In genomic region chr6:42268016-42268834, GRCh38 we compare ENCODE assay signal across 26 cellular contexts.
"Had no signal": no experiment of that assay in that cellular context is flagged by ENCODE, and none has a peak within 500 bp of the region (broad histone marks: within the 10 kb centered on the region; RNA-seq: fewer than 3 reads in every experiment).

No MANE protein-coding gene starts in this region.

- H3K9me3 Mint-ChIP-seq: activated B cell treated with CpG ODN at 0.5 μM for 24 hours; activated CD8-positive, alpha-beta T cell treated with anti-CD3 and anti-CD28 coated beads for 36 hours; activated T-helper 2 cell treated with anti-CD3 and anti-CD28 coated beads, Interferon-gamma antibody, Interleukin-2, Interleukin-4, amounts not matched to agents 10 μg/mL and 5 μg/mL and 100 μg/mL, durations not matched to agents 14 hours and 24 hours and 36 hours; brain; naive B cell had no signal

- H3K4me1 Mint-ChIP-seq: brain had no signal

- FAIRE-seq: colon had no signal

- H3K4me3 ChIP-seq: left lung, lung, sigmoid colon, smooth muscle cell, thyroid gland, upper lobe of right lung had no signal

- H3K36me3 Mint-ChIP-seq: naive B cell had no signal

- H3K27me3 Mint-ChIP-seq: activated B cell treated with CpG ODN at 0.5 μM for 24 hours; activated CD8-positive, alpha-beta memory T cell treated with anti-CD3 and anti-CD28 coated beads, Interleukin-2, amount 10 ng/mL, durations not matched to agents 7 days and 5 days; activated CD8-positive, alpha-beta T cell treated with anti-CD3 and anti-CD28 coated beads for 36 hours; T-helper 17 cell had no signal

- H3K27me3 ChIP-seq: left lung, sigmoid colon, thyroid gland, upper lobe of right lung had no signal

- H3K4me2 ChIP-seq: smooth muscle cell had no signal

- H3K4me1 ChIP-seq: left lung, thyroid gland, upper lobe of right lung had no signal

- H3K4me3 Mint-ChIP-seq: activated B cell treated with CpG ODN at 0.5 μM for 24 hours; activated CD8-positive, alpha-beta memory T cell treated with anti-CD3 and anti-CD28 coated beads, Interleukin-2, amount 10 ng/mL, durations not matched to agents 7 days and 5 days; activated CD8-positive, alpha-beta T cell treated with anti-CD3 and anti-CD28 coated beads for 36 hours; brain; naive B cell; T-helper 17 cell had no signal

- H3K27ac Mint-ChIP-seq: activated B cell treated with CpG ODN at 0.5 μM for 24 hours; activated T-helper 2 cell treated with anti-CD3 and anti-CD28 coated beads, Interferon-gamma antibody, Interleukin-2, Interleukin-4, amounts not matched to agents 10 μg/mL and 5 μg/mL and 100 μg/mL, durations not matched to agents 14 hours and 24 hours and 36 hours; brain; T-helper 17 cell had no signal

- H3K9me3 ChIP-seq: left lung, sigmoid colon, thyroid gland, upper lobe of right lung had no signal

- H3K36me3 ChIP-seq: thyroid gland, upper lobe of right lung had no signal

- H3K27ac ChIP-seq: left lung, sigmoid colon, thyroid gland, upper lobe of right lung had no signal

- ATAC-seq: activated CD8-positive, alpha-beta memory T cell treated with anti-CD3 and anti-CD28 coated beads, Interleukin-2, amount 10 ng/mL, durations not matched to agents 7 days and 5 days; activated CD8-positive, alpha-beta T cell treated with anti-CD3 and anti-CD28 coated beads for 36 hours; left lung; T-helper 17 cell; upper lobe of right lung had no signal

- DNase-seq: activated B cell treated with CpG ODN at 0.5 μM for 24 hours; activated CD4-positive, alpha-beta T cell treated with anti-CD3 and anti-CD28 coated beads for 48 hours; activated CD8-positive, alpha-beta memory T cell treated with anti-CD3 and anti-CD28 coated beads, Interleukin-2, amount 10 ng/mL, durations not matched to agents 7 days and 5 days; activated CD8-positive, alpha-beta T cell treated with anti-CD3 and anti-CD28 coated beads for 36 hours; activated naive CD4-positive, alpha-beta T cell; aorta; caudate nucleus; effector memory CD4-positive, alpha-beta T cell; foreskin melanocyte; kidney glomerular epithelial cell; left lung; naive B cell; nucleus accumbens; stimulated activated CD4-positive, alpha-beta T cell treated with anti-CD3 and anti-CD28 coated beads, Interleukin-15, amount 100 ng/mL, for 24 hours; stimulated activated CD8-positive, alpha-beta memory T cell treated with anti-CD3 and anti-CD28 coated beads, Interleukin-4, amount 100 ng/mL, for 48 hours; stimulated activated naive CD4-positive, alpha-beta T cell treated with Interleukin-2 at 50 U/mL for 16 hours; SW 1271; T-helper 17 cell; thyroid gland; upper lobe of right lung had no signal
